ENCODE assay signal across 30 cellular contexts in genomic region chr7:24751484-24751883, GRCh38.
"Had no signal": no experiment of that assay in that cellular context is flagged by ENCODE, and none has a peak within 500 bp of the region (broad histone marks: within the 10 kb centered on the region; RNA-seq: fewer than 3 reads in every experiment).

No MANE protein-coding gene starts in this region.

- DNase-seq: activated CD4-positive, alpha-beta T cell treated with anti-CD3 and anti-CD28 coated beads for 1 hour; activated CD4-positive, alpha-beta T cell treated with anti-CD3 and anti-CD28 coated beads for 48 hours; activated CD4-positive, CD25-positive, alpha-beta regulatory T cell; activated CD8-positive, alpha-beta T cell treated with anti-CD3 and anti-CD28 coated beads for 36 hours; activated gamma-delta T cell treated with Interleukin-2 at 50 U/mL for 16 hours; activated naive CD4-positive, alpha-beta T cell treated with anti-CD3 and anti-CD28 coated beads for 36 hours; activated T-cell treated with anti-CD3 and anti-CD28 coated beads, Interleukin-2, amount 50 U/mL, for 24 hours; adrenal gland; MM.1S; MV-4-11; NCI-H1092; NCI-H1417; NCI-H146; NCI-H1930; NCI-H2081 treated with DMSO at 0.1 percent for 48 hours; NCI-H345; NCI-H526; NCI-H748 treated with DMSO at 0.1 percent for 48 hours; NK-92 treated with Interleukin-12 subunit alpha and Interleukin-12 subunit beta, amount 100 ng/mL, for 24 hours; PC-3; Peyer's patch; RPMI8226; SHP77 treated with DMSO at 0.1 percent for 48 hours; T1000; WERI-Rb-1 had no signal

- H3K36me3 ChIP-seq: adrenal gland, breast epithelium, Peyer's patch, SJSA1, WERI-Rb-1 had no signal

- H3K9me3 ChIP-seq: adrenal gland, breast epithelium, Peyer's patch, SJSA1 had no signal

- H3K4me1 ChIP-seq: adrenal gland, breast epithelium had no signal

- H3K4me2 ChIP-seq: KMS-11 had no signal

- H3K9ac ChIP-seq: KMS-11 had no signal

- H3K27me3 ChIP-seq: adrenal gland, breast epithelium, Peyer's patch, SJSA1 had no signal

- H3K27ac ChIP-seq: adrenal gland, breast epithelium, KMS-11, Peyer's patch, SJSA1, WERI-Rb-1 had no signal

- H3K4me3 ChIP-seq: adrenal gland, breast epithelium, Peyer's patch, SJSA1 had no signal

- H3K27ac Mint-ChIP-seq: activated CD8-positive, alpha-beta T cell treated with anti-CD3 and anti-CD28 coated beads for 36 hours; activated naive CD4-positive, alpha-beta T cell treated with anti-CD3 and anti-CD28 coated beads for 36 hours; activated naive CD4-positive, alpha-beta T cell treated with anti-CD3 and anti-CD28 coated beads, Interleukin-2, amount 50 U/mL, for 72 hours; activated T-cell treated with anti-CD3 and anti-CD28 coated beads, Interleukin-2, amount 50 U/mL, for 24 hours; activated T-helper 2 cell treated with anti-CD3 and anti-CD28 coated beads, Interferon-gamma antibody, Interleukin-2, Interleukin-4, amounts not matched to agents 10 μg/mL and 5 μg/mL and 100 μg/mL, durations not matched to agents 14 hours and 24 hours and 36 hours had no signal

- H3K4me3 Mint-ChIP-seq: activated CD8-positive, alpha-beta T cell treated with anti-CD3 and anti-CD28 coated beads for 36 hours; activated naive CD4-positive, alpha-beta T cell treated with anti-CD3 and anti-CD28 coated beads for 36 hours; activated T-cell treated with anti-CD3 and anti-CD28 coated beads, Interleukin-2, amount 50 U/mL, for 24 hours had no signal

- H3K9me3 Mint-ChIP-seq: activated CD8-positive, alpha-beta T cell treated with anti-CD3 and anti-CD28 coated beads for 36 hours; activated naive CD4-positive, alpha-beta T cell treated with anti-CD3 and anti-CD28 coated beads for 36 hours; activated T-helper 2 cell treated with anti-CD3 and anti-CD28 coated beads, Interferon-gamma antibody, Interleukin-2, Interleukin-4, amounts not matched to agents 10 μg/mL and 5 μg/mL and 100 μg/mL, durations not matched to agents 14 hours and 24 hours and 36 hours had no signal
